In the genomic region with DNA sequence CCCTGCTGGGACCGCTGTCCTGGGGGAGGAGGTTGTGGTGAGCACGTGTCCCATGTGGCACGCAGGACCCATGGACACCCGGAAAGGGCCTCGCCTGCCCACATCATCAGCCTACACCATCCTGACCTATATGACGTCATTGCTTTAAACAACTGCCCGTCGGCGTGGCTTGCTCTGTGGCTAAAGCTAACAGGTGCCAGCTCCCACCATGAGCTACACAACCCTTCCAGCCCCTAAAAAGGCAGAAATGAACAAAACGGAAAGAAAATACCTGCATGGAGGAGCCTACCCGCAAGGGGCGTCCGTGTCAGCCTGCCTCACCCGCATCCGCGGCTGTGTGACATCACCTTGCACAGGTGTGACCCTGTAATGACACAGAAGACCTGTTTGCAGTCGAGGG, we compare ENCODE assay signal across 23 cellular contexts.
DNase-seq lines count a peak whose midpoint lies in the region; ATAC-seq, FAIRE-seq and TF ChIP-seq lines count a peak whose summit lies in the region.
"Had no signal": no experiment of that assay in that cellular context is flagged by ENCODE, and none has a peak within 500 bp of the region (broad histone marks: within the 10 kb centered on the region; RNA-seq: fewer than 3 reads in every experiment).

No MANE protein-coding gene starts in this region.

- H3K9me3 ChIP-seq in HEK293 (ENCODE audit: control insufficient read depth, insufficient read depth, low read depth, low read length) (no peaks in the 10 kb centered on the region), K562 (replicated peaks; ENCODE audit: control insufficient read depth, insufficient read depth, low read depth, low read length) (no peaks in the 10 kb centered on the region), spleen (no peaks in the 10 kb centered on the region)

- POLR2A ChIA-PET in HEK293 (lab: Yijun Ruan, JAX) (no interaction called here), K562 (lab: Yijun Ruan, JAX) (interaction anchor here (1.0 kb wide), 1 partner anchor 29 kb away, joined by 3 read pairs; no protein-coding TSS in a partner anchor)

- H3K4me3 ChIP-seq in HEK293 (ENCODE audit: low read depth, low read length), result no peak overlapping the region
- H3K4me3 ChIP-seq in K562, result no peak overlapping the region
- no peak overlapping the region for H3K4me3 ChIP-seq in spleen
- H3K4me3 ChIP-seq: BLaER1, PC-9 had no signal

- H3K27ac ChIP-seq in HEK293 (ENCODE audit: extremely low read depth, low read depth, low read length) (no peak overlapping the region), K562 (ENCODE audit: extremely low read depth, low read depth, low read length) (no peak overlapping the region), spleen (no peak overlapping the region)
- H3K27ac ChIP-seq: BLaER1, PC-9 had no signal

- BruUV-seq in K562 (replicated peaks; lab: Mats Ljungman, UMichigan), result no TSS peak

- no peak for DNase-seq in K562 (ENCODE audit: extremely low read depth in 1 of 4, low spot score in 3 of 4)
- DNase-seq in mesenteric fat pad (ENCODE audit: low spot score), result peak; percentile 77
- peak; percentile 53 for DNase-seq in spleen
- DNase-seq in mesothelial cell of epicardium (ENCODE audit: low spot score in 2 of 2, unreplicated experiment in 2 of 2), result no peak
- no peak for DNase-seq in midbrain (lab: John Stamatoyannopoulos, UW)
- DNase-seq: CD4-positive, CD25-positive, alpha-beta regulatory T cell; GOT3; HCEC 1CT; IMR-90; NCI-H1048; NCI-H1417; NCI-H1694; NCI-H2029 treated with DMSO at 0.1 percent for 48 hours; NCI-H446 treated with DMSO at 0.1 percent for 48 hours; NCI-H526; PC-9; Right ventricle myocardium superior had no signal

- no peak for FAIRE-seq in K562 (lab: Jason Lieb, UNC)
- FAIRE-seq: A204.1, D721Med, G401.6 had no signal

- H3K36me3 Mint-ChIP-seq in mesothelial cell of epicardium, result no peaks in the 10 kb centered on the region
- H3K36me3 Mint-ChIP-seq: CD4-positive, CD25-positive, alpha-beta regulatory T cell had no signal

- H3K4me2 ChIP-seq in K562 (ENCODE audit: insufficient read depth, low read length), result no peak overlapping the region
- H3K4me2 ChIP-seq: BLaER1, PC-9 had no signal

- no peak overlapping the region for H3K4me3 Mint-ChIP-seq in mesothelial cell of epicardium
- H3K4me3 Mint-ChIP-seq: CD4-positive, CD25-positive, alpha-beta regulatory T cell had no signal

- intact Hi-C loops in K562 (cut with micrococcal nuclease) (no loop called here), spleen (cut with DNase I; ENCODE audit: low total_unique reads) (no loop called here)

- TF ChIP-seq CTCF in HEK293 (tag by site-specific recombination; IDR thresholded peaks at IDR 0.05), result no peak
- TF ChIP-seq CTCF in K562 (IDR thresholded peaks at IDR 0.05 in 2 of 3, conservative IDR thresholded peaks at IDR 0.05 in 1 of 3; ENCODE audit: insufficient read depth in 2 of 3, low read depth in 1 of 3, low read length in 3 of 3), result no peak
- no peak for TF ChIP-seq CTCF in spleen (IDR thresholded peaks at IDR 0.05 in 8 of 11, conservative IDR thresholded peaks at IDR 0.05 in 3 of 11)
- TF ChIP-seq CTCF in mesothelial cell of epicardium (IDR thresholded peaks at IDR 0.05; ENCODE audit: unreplicated experiment), result no peak

- H3K4me1 Mint-ChIP-seq in mesothelial cell of epicardium, result peaks cover 4% of the 10 kb centered on the region
- H3K4me1 Mint-ChIP-seq: CD4-positive, CD25-positive, alpha-beta regulatory T cell had no signal

- TF ChIP-seq RAD21 in K562 (CRISPR knock-in tag; conservative IDR thresholded peaks at IDR 0.05 in 1 of 2, IDR thresholded peaks at IDR 0.05 in 1 of 2), result no peak

- CTCF ChIA-PET in HEK293 (lab: Yijun Ruan, JAX), result no interaction called here
- CTCF ChIA-PET in K562 (lab: Yijun Ruan, JAX; ENCODE audit: low intra/inter-chr PET ratio), result no interaction called here

- no peak overlapping the region for H3K27ac Mint-ChIP-seq in mesothelial cell of epicardium
- H3K27ac Mint-ChIP-seq: CD4-positive, CD25-positive, alpha-beta regulatory T cell had no signal

- no peaks in the 10 kb centered on the region for H3K4me1 ChIP-seq in HEK293 (ENCODE audit: control insufficient read depth, insufficient read depth, low read length)
- H3K4me1 ChIP-seq in K562 (replicated peaks in 1 of 2; ENCODE audit: control insufficient read depth in 2 of 2, insufficient read depth in 2 of 2, low read length in 2 of 2), result no peaks in the 10 kb centered on the region
- H3K4me1 ChIP-seq in spleen, result peaks cover 0 to 21% (median 8%) of the 10 kb centered on the region in 6 donors

- no peaks in the 10 kb centered on the region for H3K79me2 ChIP-seq in K562 (ENCODE audit: control insufficient read depth, insufficient read depth, low read length)

- no peaks in the 10 kb centered on the region for H3K36me3 ChIP-seq in HEK293 (ENCODE audit: control insufficient read depth in 2 of 2, insufficient read depth in 1 of 2, low read length in 2 of 2)
- H3K36me3 ChIP-seq in K562 (ENCODE audit: control insufficient read depth, insufficient read depth, low read length), result no peaks in the 10 kb centered on the region
- no peaks in the 10 kb centered on the region for H3K36me3 ChIP-seq in spleen
- H3K36me3 ChIP-seq: BLaER1 had no signal

- H3K27me3 Mint-ChIP-seq in mesothelial cell of epicardium (ENCODE audit: low read depth), result peaks cover 21% of the 10 kb centered on the region

- in situ Hi-C loops in K562 (cut with MboI), result no loop called here

- no peak for TF ChIP-seq POLR2A in K562 (conservative IDR thresholded peaks at IDR 0.05)
- TF ChIP-seq POLR2A in spleen (IDR thresholded peaks at IDR 0.05), result no peak

- H4K20me1 ChIP-seq in K562 (replicated peaks; ENCODE audit: control insufficient read depth, insufficient read depth, low read length), result peaks cover 7% of the 10 kb centered on the region; the same call in 1 of the 2 replicates
- H4K20me1 ChIP-seq: BLaER1 had no signal

- 2% methylated on average over 16 of the region's 17 CpGs for WGBS in K562 (ENCODE audit: insufficient coverage, low coverage, missing lambda C conversion rate)
- WGBS in spleen, 5 donors, result 81 to 89% (median 87%) methylated on average over 16 to 17 of the region's 17 CpGs

- no peak overlapping the region for H2AFZ ChIP-seq in K562 (ENCODE audit: low read depth, low read length)
- H2AFZ ChIP-seq: PC-9 had no signal

- H3K27me3 ChIP-seq in K562 (ENCODE audit: control insufficient read depth in 2 of 2, insufficient read depth in 2 of 2, low read length in 2 of 2) (peaks cover 15 to 46% of the 10 kb centered on the region in 2 experiments; a peak in 3 of 5 replicates), spleen (replicated peaks in 1 of 7) (peaks cover 0 to 46% (median 0%) of the 10 kb centered on the region in 7 donors)
- H3K27me3 ChIP-seq: BLaER1 had no signal

- peaks cover 7% of the 10 kb centered on the region for H3K9me3 Mint-ChIP-seq in mesothelial cell of epicardium

- no peak for TF ChIP-seq EP300 in K562 (IDR thresholded peaks at IDR 0.05; ENCODE audit: low read length)

- ATAC-seq in K562 (no peak), GM21528 (IDR thresholded peaks at IDR 0.05; ENCODE audit: low FRiP score, unreplicated experiment) (no peak)

- H3K9me1 ChIP-seq in K562 (ENCODE audit: control insufficient read depth, insufficient read depth, low read length), result no peaks in the 10 kb centered on the region

- H3K9ac ChIP-seq in K562 (ENCODE audit: insufficient read depth in 1 of 2, low read depth in 2 of 2, low read length in 2 of 2), result no peak overlapping the region
- H3K9ac ChIP-seq: BLaER1 had no signal

TF ChIP-seq in HEK293, 187 proteins besides CTCF, POLR2A, EP300 and RAD21:
- TF ChIP-seq ZFHX2 (tag by site-specific recombination; conservative IDR thresholded peaks at IDR 0.05) (peak; percentile 51), EGR2 (tag by site-specific recombination; IDR thresholded peaks at IDR 0.05; ENCODE audit: low read depth) (peak; percentile 71), SP2 (tag by site-specific recombination; IDR thresholded peaks at IDR 0.05) (no peak)
TF ChIP-seq in HEK293: peak in this region for 2.

TF ChIP-seq in K562, 482 proteins besides CTCF, POLR2A, EP300 and RAD21:
- TF ChIP-seq, protein P1, sequence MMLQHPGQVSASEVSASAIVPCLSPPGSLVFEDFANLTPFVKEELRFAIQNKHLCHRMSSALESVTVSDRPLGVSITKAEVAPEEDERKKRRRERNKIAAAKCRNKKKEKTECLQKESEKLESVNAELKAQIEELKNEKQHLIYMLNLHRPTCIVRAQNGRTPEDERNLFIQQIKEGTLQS (IDR thresholded peaks at IDR 0.05), result peak; percentile 21; the same call in 1 of the 2 replicates
- TF ChIP-seq, protein P1 (CRISPR knock-in tag; conservative IDR thresholded peaks at IDR 0.05), result no peak
- TF ChIP-seq XRCC3 (IDR thresholded peaks at IDR 0.05) (no peak), FOXA3 (CRISPR knock-in tag; conservative IDR thresholded peaks at IDR 0.05 in 1 of 2, IDR thresholded peaks at IDR 0.05 in 1 of 2) (no peak), HOXB6 (CRISPR knock-in tag; IDR thresholded peaks at IDR 0.05; ENCODE audit: borderline replicate concordance) (no peak), ZBTB17 (CRISPR knock-in tag; IDR thresholded peaks at IDR 0.05) (no peak), SIN3B (IDR thresholded peaks at IDR 0.05; ENCODE audit: low read depth) (no peak), WHSC1 (IDR thresholded peaks at IDR 0.05; ENCODE audit: low read length) (no peak)
- TF ChIP-seq, protein P2, sequence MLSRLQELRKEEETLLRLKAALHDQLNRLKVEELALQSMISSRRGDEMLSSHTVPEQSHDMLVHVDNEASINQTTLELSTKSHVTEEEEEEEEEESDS (CRISPR knock-in tag; IDR thresholded peaks at IDR 0.05), result no peak
- TF ChIP-seq, protein P3, sequence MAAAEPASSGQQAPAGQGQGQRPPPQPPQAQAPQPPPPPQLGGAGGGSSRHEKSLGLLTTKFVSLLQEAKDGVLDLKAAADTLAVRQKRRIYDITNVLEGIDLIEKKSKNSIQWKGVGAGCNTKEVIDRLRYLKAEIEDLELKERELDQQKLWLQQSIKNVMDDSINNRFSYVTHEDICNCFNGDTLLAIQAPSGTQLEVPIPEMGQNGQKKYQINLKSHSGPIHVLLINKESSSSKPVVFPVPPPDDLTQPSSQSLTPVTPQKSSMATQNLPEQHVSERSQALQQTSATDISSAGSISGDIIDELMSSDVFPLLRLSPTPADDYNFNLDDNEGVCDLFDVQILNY (CRISPR knock-in tag; IDR thresholded peaks at IDR 0.05), result no peak
TF ChIP-seq in K562: peak in this region for 1.

Comparison
In these comparisons a context has a peak if more than half of its experiments do, and no peak if none do; other contexts are left out.
1. DNase-seq: peak in mesenteric fat pad (single experiment) and spleen (single experiment); none in K562 (0 of 4), mesothelial cell of epicardium (0 of 2) and midbrain (single experiment).